8 cellular contexts compared by ENCODE assay signal in the genomic region with DNA sequence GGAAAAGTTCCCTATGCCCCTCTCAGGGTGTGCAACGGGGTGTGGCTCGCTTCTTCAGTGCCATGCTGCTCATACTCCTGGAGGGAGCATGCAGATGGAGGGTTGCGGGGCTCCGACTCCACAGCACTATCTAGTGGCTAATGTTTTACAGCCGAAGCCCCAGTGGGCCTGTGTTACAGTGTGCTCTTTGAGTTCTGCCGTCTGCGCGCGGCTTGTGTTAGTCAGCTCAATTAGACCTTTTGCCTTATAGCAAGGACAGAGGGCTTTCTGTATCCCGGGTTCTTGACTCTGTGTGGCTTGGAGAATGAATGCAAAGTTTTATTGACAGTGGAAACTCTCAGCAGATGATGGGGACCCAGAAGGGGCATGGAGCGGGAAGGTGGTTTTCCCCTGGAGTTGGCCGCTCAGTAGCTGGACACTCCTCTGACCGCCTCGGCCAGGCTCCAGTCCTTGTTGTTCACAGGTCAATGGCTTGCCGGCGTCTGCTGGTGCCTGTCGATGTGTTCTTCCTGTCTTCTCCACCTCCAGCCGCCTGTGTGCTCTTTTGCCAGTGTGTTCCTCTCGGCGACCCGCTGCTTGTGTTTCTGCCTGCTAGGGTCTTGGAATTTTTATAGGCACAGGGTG.
DNase-seq lines count a peak whose midpoint lies in the region; ATAC-seq and TF ChIP-seq lines count a peak whose summit lies in the region.

No MANE protein-coding gene starts in this region.

- peaks cover 3% of the 10 kb centered on the region for H3K36me3 Mint-ChIP-seq in chondrocyte (ENCODE audit: low read depth)
- H3K36me3 Mint-ChIP-seq in T-helper 2 cell treated with Interferon-gamma antibody and Interleukin-4, amounts not matched to agents 5 μg/mL and 100 μg/mL, for 36 hours (ENCODE audit: low read depth), result no peaks in the 10 kb centered on the region

- in situ Hi-C loops in G401 (cut with HindIII; ENCODE audit: low sequenced_read_pairs) (no loop called here), KBM-7 (cut with MboI; ENCODE audit: low pct_unique_long_range_greater_than_20kb, low sequenced_read_pairs) (loop anchor here (25.0 kb wide), 1 partner anchor 893 kb away; no protein-coding TSS in a partner anchor)

- H3K9me3 Mint-ChIP-seq in chondrocyte (ENCODE audit: low read depth), result peaks cover 14% of the 10 kb centered on the region
- H3K9me3 Mint-ChIP-seq in T-helper 2 cell treated with Interferon-gamma antibody and Interleukin-4, amounts not matched to agents 5 μg/mL and 100 μg/mL, for 36 hours, result no peaks in the 10 kb centered on the region

- H3K4me3 Mint-ChIP-seq in chondrocyte (ENCODE audit: unreplicated experiment), result no peak overlapping the region
- no peak overlapping the region for H3K4me3 Mint-ChIP-seq in T-helper 2 cell treated with Interferon-gamma antibody and Interleukin-4, amounts not matched to agents 5 μg/mL and 100 μg/mL, for 36 hours

- H3K4me1 Mint-ChIP-seq in chondrocyte (ENCODE audit: low read depth), result peaks cover 29% of the 10 kb centered on the region
- H3K4me1 Mint-ChIP-seq in T-helper 2 cell treated with Interferon-gamma antibody and Interleukin-4, amounts not matched to agents 5 μg/mL and 100 μg/mL, for 36 hours (ENCODE audit: low read depth), result no peaks in the 10 kb centered on the region

- peak; percentile 52 for TF ChIP-seq CTCF in chondrocyte (IDR thresholded peaks at IDR 0.05)

- DNase-seq in G401 (ENCODE audit: low spot score) (peak; percentile 6), KBM-7 (peak; percentile 3), chondrocyte (ENCODE audit: low spot score) (peak; percentile 69), medulla oblongata (ENCODE audit: extremely low spot score) (peak; percentile 92), SW 1271 (lab: John Stamatoyannopoulos, UW) (no peak)
- no peak for DNase-seq in stimulated activated CD4-positive, alpha-beta T cell treated with anti-CD3 and anti-CD28 coated beads, Interleukin-1b, Interleukin-23, amount 100 ng/mL, for 48 hours
- no peak for DNase-seq in T-helper 2 cell treated with Interferon-gamma antibody and Interleukin-4, amounts not matched to agents 5 μg/mL and 100 μg/mL, for 36 hours (ENCODE audit: low spot score)

- no peak for ATAC-seq in GM21526 (IDR thresholded peaks at IDR 0.05; ENCODE audit: low FRiP score, unreplicated experiment)

- H3K27ac Mint-ChIP-seq in chondrocyte (ENCODE audit: unreplicated experiment), result no peak overlapping the region
- no peak overlapping the region for H3K27ac Mint-ChIP-seq in T-helper 2 cell treated with Interferon-gamma antibody and Interleukin-4, amounts not matched to agents 5 μg/mL and 100 μg/mL, for 36 hours

- no peaks in the 10 kb centered on the region for H3K27me3 Mint-ChIP-seq in chondrocyte (ENCODE audit: low read depth)
- H3K27me3 Mint-ChIP-seq in T-helper 2 cell treated with Interferon-gamma antibody and Interleukin-4, amounts not matched to agents 5 μg/mL and 100 μg/mL, for 36 hours (ENCODE audit: low read depth), result peaks cover 3% of the 10 kb centered on the region

Comparison
In these comparisons a context has a peak if more than half of its experiments do, and no peak if none do; other contexts are left out.
1. DNase-seq: peak in G401 (single experiment), KBM-7 (single experiment), chondrocyte (single experiment) and medulla oblongata (single experiment); none in stimulated activated CD4-positive, alpha-beta T cell treated with anti-CD3 and anti-CD28 coated beads, Interleukin-1b, Interleukin-23, amount 100 ng/mL, for 48 hours (single experiment), SW 1271 (0 of 2) and T-helper 2 cell treated with Interferon-gamma antibody and Interleukin-4, amounts not matched to agents 5 μg/mL and 100 μg/mL, for 36 hours (single experiment).